ENCODE assay signal across 17 cellular contexts in the genomic region with DNA sequence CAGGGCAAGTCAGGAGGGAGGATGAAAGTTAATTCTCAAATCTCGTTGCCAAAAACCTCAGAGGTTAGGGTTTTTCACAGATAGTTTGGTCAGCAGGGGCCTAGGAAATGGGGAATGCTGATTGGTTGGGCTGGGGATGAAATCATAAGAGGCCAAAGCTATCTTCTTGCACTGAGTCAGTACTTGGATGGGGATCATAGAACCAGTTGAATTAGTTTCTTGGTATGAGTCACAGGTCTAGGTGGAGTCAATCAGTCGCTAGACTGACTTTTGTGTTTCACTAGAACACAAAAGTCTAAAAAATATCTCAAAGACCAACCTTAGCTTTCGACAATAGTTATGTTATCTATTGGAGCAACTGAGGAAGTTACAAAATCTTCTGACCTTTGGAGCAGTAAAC.
DNase-seq lines count a peak whose midpoint lies in the region; ATAC-seq and TF ChIP-seq lines count a peak whose summit lies in the region.
"Had no signal": no experiment of that assay in that cellular context is flagged by ENCODE, and none has a peak within 500 bp of the region (broad histone marks: within the 10 kb centered on the region; RNA-seq: fewer than 3 reads in every experiment).

No MANE protein-coding gene starts in this region.

- 0 out of 2 replicates have a peak, but pooled peaks cover 4% of the 10 kb centered on the region for H3K4me1 ChIP-seq in Caco-2
- H3K4me1 ChIP-seq: psoas muscle, upper lobe of left lung had no signal

- H3K36me3 ChIP-seq in Caco-2 (ENCODE audit: control insufficient read depth, insufficient read depth, low read length) = no peaks in the 10 kb centered on the region
- H3K36me3 ChIP-seq: gastroesophageal sphincter, upper lobe of left lung had no signal

- no peaks in the 10 kb centered on the region for H3K9me3 ChIP-seq in Caco-2
- H3K9me3 ChIP-seq: upper lobe of left lung had no signal

- H3K27me3 ChIP-seq in Caco-2 (replicated peaks; ENCODE audit: control insufficient read depth, insufficient read depth, low read length) = no peaks in the 10 kb centered on the region
- H3K27me3 ChIP-seq: gastroesophageal sphincter, upper lobe of left lung had no signal

- no peak overlapping the region for H3K27ac Mint-ChIP-seq in Caco-2 (ENCODE audit: unreplicated experiment)
- H3K27ac Mint-ChIP-seq: activated T-cell treated with anti-CD3 and anti-CD28 coated beads, Interleukin-2, amount 50 U/mL, for 24 hours; CD8-positive, alpha-beta T cell had no signal

- H3K4me3 Mint-ChIP-seq in Caco-2 (ENCODE audit: unreplicated experiment) = no peak overlapping the region
- H3K4me3 Mint-ChIP-seq: activated T-cell treated with anti-CD3 and anti-CD28 coated beads, Interleukin-2, amount 50 U/mL, for 24 hours; CD8-positive, alpha-beta T cell had no signal

- CTCF ChIA-PET in Caco-2 (lab: Charles Lee) = no interaction called here

- intact Hi-C loops in Caco-2 (cut with micrococcal nuclease; ENCODE audit: unreplicated experiment) (no loop called here), left cardiac atrium (cut with DNase I) (no loop called here)

- no peaks in the 10 kb centered on the region for H3K36me3 Mint-ChIP-seq in Caco-2 (ENCODE audit: insufficient read depth, unreplicated experiment)
- H3K36me3 Mint-ChIP-seq: CD8-positive, alpha-beta T cell had no signal

- H3K4me3 ChIP-seq in fibroblast of mammary gland (ENCODE audit: control insufficient read depth, low read depth, low read length) (no peak overlapping the region), Caco-2 (ENCODE audit: low read depth, low read length) (no peak overlapping the region)
- H3K4me3 ChIP-seq: dorsolateral prefrontal cortex, gastroesophageal sphincter, psoas muscle, upper lobe of left lung had no signal

- POLR2A ChIA-PET in Caco-2 (lab: Charles Lee) = no interaction called here

- no peaks in the 10 kb centered on the region for H3K27me3 Mint-ChIP-seq in Caco-2 (ENCODE audit: insufficient read depth, unreplicated experiment)
- H3K27me3 Mint-ChIP-seq: activated T-cell treated with anti-CD3 and anti-CD28 coated beads, Interleukin-2, amount 50 U/mL, for 24 hours had no signal

- no TSS peak for BruUV-seq in Caco-2 (replicated peaks; lab: Mats Ljungman, UMichigan)

- ATAC-seq in GM19463 (IDR thresholded peaks at IDR 0.05; ENCODE audit: unreplicated experiment) (peak; percentile 54), HG02852 (IDR thresholded peaks at IDR 0.05; ENCODE audit: unreplicated experiment) (peak; percentile 74), HG03565 (IDR thresholded peaks at IDR 0.05; ENCODE audit: unreplicated experiment) (peak; percentile 42), left cardiac atrium (no peak)
- ATAC-seq: activated CD4-positive, CD25-positive, alpha-beta regulatory T cell treated with anti-CD3 and anti-CD28 coated beads, Interleukin-2, amount 50 U/mL, for 24 hours; CD8-positive, alpha-beta T cell; gastroesophageal sphincter; psoas muscle had no signal

- TF ChIP-seq CTCF in fibroblast of mammary gland (conservative IDR thresholded peaks at IDR 0.05; ENCODE audit: control insufficient read depth, insufficient read depth, low read depth, low read length) = no peak
- no peak for TF ChIP-seq CTCF in Caco-2 (IDR thresholded peaks at IDR 0.05; ENCODE audit: insufficient read depth in 1 of 2, low read depth in 1 of 2, low read length in 1 of 2, severe bottlenecking in 1 of 2, unreplicated experiment in 1 of 2)

- H3K9me3 Mint-ChIP-seq in Caco-2 (ENCODE audit: unreplicated experiment) = no peaks in the 10 kb centered on the region

- peak; percentile 44 for DNase-seq in fibroblast of mammary gland (ENCODE audit: low read depth)
- no peak for DNase-seq in Caco-2
- DNase-seq in left cardiac atrium = no peak
- no peak for DNase-seq in iPS-NIHi7 (ENCODE audit: extremely low spot score)
- DNase-seq in NCI-H748 treated with DMSO at 0.1 percent for 48 hours (lab: John Stamatoyannopoulos, UW) = no peak
- DNase-seq: activated T-cell treated with anti-CD3 and anti-CD28 coated beads, Interleukin-2, amount 50 U/mL, for 24 hours; CD8-positive, alpha-beta T cell; dorsolateral prefrontal cortex; KG1; NCI-H2081 treated with DMSO at 0.1 percent for 48 hours; psoas muscle; upper lobe of left lung had no signal

- no peaks in the 10 kb centered on the region for H3K4me1 Mint-ChIP-seq in Caco-2 (ENCODE audit: low read depth, unreplicated experiment)

Comparison
In these comparisons a context has a peak if more than half of its experiments do, and no peak if none do; other contexts are left out.
1. ATAC-seq: peak in GM19463 (single experiment), HG02852 (single experiment) and HG03565 (single experiment); none in left cardiac atrium (0 of 2).